8 cellular contexts compared by ENCODE assay signal in genomic region chr12:48000878-48001321, GRCh38. TPM values are rescaled to one million over a fixed set of nuclear protein-coding genes. Genes with fewer than 3 reads are reported as not detected.
DNase-seq lines count a peak whose midpoint lies in the region; ATAC-seq and TF ChIP-seq lines count a peak whose summit lies in the region.

No MANE protein-coding gene starts in this region.

- H3K27ac Mint-ChIP-seq in HFFc6 = peak overlapping the region; percentile 71; the same call in 1 of the 2 replicates
- H3K27ac Mint-ChIP-seq in progenitor cell of endocrine pancreas = peak overlapping the region; percentile 95

- no peak for ATAC-seq in HG02588 (IDR thresholded peaks at IDR 0.05; ENCODE audit: unreplicated experiment)

- H3K4me3 ChIP-seq in BE2C (ENCODE audit: low read depth, low read length) (peak overlapping the region; percentile 39), WERI-Rb-1 (ENCODE audit: low read depth, low read length) (peak overlapping the region; percentile 52)

- peaks cover 53% of the 10 kb centered on the region for H3K27me3 Mint-ChIP-seq in HFFc6 (ENCODE audit: insufficient read depth)
- peaks cover 14% of the 10 kb centered on the region for H3K27me3 Mint-ChIP-seq in progenitor cell of endocrine pancreas

- TF ChIP-seq CTCF in BE2C (IDR thresholded peaks at IDR 0.05; ENCODE audit: low read depth, low read length) (no peak), HFFc6 (IDR thresholded peaks at IDR 0.05) (no peak; the same call in 1 of the 2 replicates), WERI-Rb-1 (IDR thresholded peaks at IDR 0.05; ENCODE audit: low read depth, low read length) (no peak), progenitor cell of endocrine pancreas (IDR thresholded peaks at IDR 0.05; ENCODE audit: unreplicated experiment) (peak; percentile 17)

- peaks cover 24% of the 10 kb centered on the region for H3K4me1 Mint-ChIP-seq in HFFc6 (ENCODE audit: low read depth)
- peaks cover 34% of the 10 kb centered on the region for H3K4me1 Mint-ChIP-seq in progenitor cell of endocrine pancreas (ENCODE audit: low read depth)

- no peak overlapping the region for H3K27ac ChIP-seq in WERI-Rb-1

- no peaks in the 10 kb centered on the region for H3K36me3 Mint-ChIP-seq in HFFc6 (ENCODE audit: low read depth)
- peaks cover 10% of the 10 kb centered on the region for H3K36me3 Mint-ChIP-seq in progenitor cell of endocrine pancreas (ENCODE audit: insufficient read depth)

- no peaks in the 10 kb centered on the region for H3K4me1 ChIP-seq in BE2C

- H3K9me3 ChIP-seq in BE2C = no peaks in the 10 kb centered on the region
- no peaks in the 10 kb centered on the region for H3K9me3 ChIP-seq in WERI-Rb-1 (ENCODE audit: severe bottlenecking)

- H3K4me3 Mint-ChIP-seq in HFFc6 = peak overlapping the region; percentile 94
- H3K4me3 Mint-ChIP-seq in progenitor cell of endocrine pancreas (ENCODE audit: low read depth) = peak overlapping the region; percentile 77

- H3K9me3 Mint-ChIP-seq in HFFc6 (no peaks in the 10 kb centered on the region), progenitor cell of endocrine pancreas (ENCODE audit: low read depth) (no peaks in the 10 kb centered on the region)

- H3K36me3 ChIP-seq in BE2C = no peaks in the 10 kb centered on the region
- no peaks in the 10 kb centered on the region for H3K36me3 ChIP-seq in WERI-Rb-1

- DNase-seq in BE2C (peak; percentile 52), HFFc6 (peak; percentile 72), WERI-Rb-1 (no peak), glomerular visceral epithelial cell (ENCODE audit: extremely low spot score) (peak; percentile 25), progenitor cell of endocrine pancreas (ENCODE audit: low spot score, unreplicated experiment) (no peak), hippocampal formation (lab: John Stamatoyannopoulos, UW) (no peak), cortex of kidney (lab: John Stamatoyannopoulos, UW) (no peak)

- H3K27me3 ChIP-seq in BE2C = peaks cover 97% of the 10 kb centered on the region
- H3K27me3 ChIP-seq in WERI-Rb-1 (ENCODE audit: insufficient read depth, low read depth, severe bottlenecking) = peaks cover 41% of the 10 kb centered on the region

RNA-seq across cellular contexts. Expression of gene COL2A1, which starts 3.4 kb away (rescaled TPM):
- not detected for polyA plus RNA-seq in BE2C (2012; ENCODE audit: insufficient read depth, insufficient read length, low read depth)
- not detected for total RNA-seq in HFFc6 (2021; fragmentation: NEBNext Ultra II Directional; extraction: Animal tissue kit (Norgen Biotek cat#: 25700))
- 424 and 446 TPM in 2 replicates for total RNA-seq in progenitor cell of endocrine pancreas

RNA-seq across cellular contexts. Expression of gene TMEM106C, which starts 37.5 kb away (rescaled TPM):
- polyA plus RNA-seq in BE2C (2012; ENCODE audit: insufficient read depth, insufficient read length, low read depth) = 57.5 TPM
- 100 to 1,000 TPM in 5 of 6 experiments, 10 to 100 TPM in 1; 87.8 to 123 (median 107) TPM for total RNA-seq in HFFc6 (2021; fragmentation: NEBNext Ultra II Directional; extraction: Animal tissue kit (Norgen Biotek cat#: 25700))
- 76.1 and 83.9 TPM in 2 replicates for total RNA-seq in progenitor cell of endocrine pancreas

Comparison
In these comparisons a context has a peak if more than half of its experiments do, and no peak if none do; other contexts are left out.
1. DNase-seq: peak in BE2C (single experiment), HFFc6 (single experiment) and glomerular visceral epithelial cell (single experiment); none in WERI-Rb-1 (single experiment), progenitor cell of endocrine pancreas (single experiment), hippocampal formation (0 of 2) and cortex of kidney (single experiment).
2. RNA of gene COL2A1, which starts 3.4 kb away (total RNA-seq): 424 to 446 TPM in progenitor cell of endocrine pancreas; not detected in HFFc6; every median in the first group is over 100 times any median in the second.